Comparison of ENCODE assay signal across 15 cellular contexts in the genomic region with DNA sequence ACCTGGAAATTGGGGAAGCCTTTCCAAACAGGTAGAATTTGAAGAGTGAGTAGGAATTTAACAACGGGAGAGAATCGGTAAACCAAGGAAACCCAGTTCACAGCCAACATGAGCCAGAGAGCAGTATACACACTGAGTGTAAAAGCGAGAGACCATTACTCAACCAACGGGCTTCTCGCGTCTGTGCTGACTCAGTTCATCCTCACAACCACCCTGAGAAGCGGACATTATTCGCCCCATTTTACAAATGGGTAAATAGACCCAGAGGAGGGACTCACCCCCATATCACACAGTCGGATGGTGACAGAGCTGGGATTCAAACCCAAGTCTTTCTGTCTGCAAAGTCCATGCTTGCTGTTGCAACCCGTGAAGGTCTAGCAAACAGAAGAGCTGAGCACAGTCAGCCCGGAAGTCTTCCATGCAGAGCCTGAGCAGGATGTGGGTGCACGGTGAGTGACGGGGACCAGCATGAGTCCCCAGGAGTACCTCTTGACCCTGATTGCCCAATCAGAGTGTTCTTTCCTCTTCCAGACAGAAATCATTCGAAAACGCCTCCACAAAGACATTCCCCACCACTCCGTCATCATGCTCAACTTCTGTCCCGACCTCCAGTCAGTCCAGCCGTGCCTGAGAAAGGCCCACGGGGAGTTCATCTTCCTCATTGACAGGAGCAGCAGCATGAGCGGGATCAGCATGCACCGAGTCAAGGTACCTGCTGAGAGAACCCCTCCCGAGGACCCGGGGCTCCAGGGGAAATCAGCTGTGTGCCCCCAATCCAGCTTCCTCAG. TPM values are rescaled to one million over a fixed set of nuclear protein-coding genes. Genes with fewer than 3 reads are reported as not detected.
DNase-seq lines count a peak whose midpoint lies in the region; ATAC-seq and TF ChIP-seq lines count a peak whose summit lies in the region.
"Had no signal": no experiment of that assay in that cellular context is flagged by ENCODE, and none has a peak within 500 bp of the region (broad histone marks: within the 10 kb centered on the region; RNA-seq: fewer than 3 reads in every experiment).

No MANE protein-coding gene starts in this region.

- H3K36me3 Mint-ChIP-seq in brain: no peaks in the 10 kb centered on the region
- H3K36me3 Mint-ChIP-seq: stimulated activated naive B cell treated with anti-CD40 and anti-IgM and Interleukin-4, amounts not matched to agents 10 μg/mL and 1 μg/mL and 100 μg/mL, for 72 hours had no signal

- H3K27me3 Mint-ChIP-seq in brain: peaks cover 3% of the 10 kb centered on the region

- ATAC-seq in right cardiac atrium (no peak), omental fat pad (ENCODE audit: low FRiP score) (no peak)
- ATAC-seq: left cardiac atrium had no signal

- H3K27ac Mint-ChIP-seq in brain: peak overlapping the region in 4 of 5 experiments; percentile 5 to 91 (median 72)
- H3K27ac Mint-ChIP-seq: stimulated activated naive B cell treated with anti-CD40 and anti-IgM and Interleukin-4, amounts not matched to agents 10 μg/mL and 1 μg/mL and 100 μg/mL, for 72 hours had no signal

- H3K27ac ChIP-seq in suprapubic skin (no peak overlapping the region), hepatocyte (no peak overlapping the region), right cardiac atrium (ENCODE audit: low read length) (no peak overlapping the region)
- H3K27ac ChIP-seq: esophagus muscularis mucosa had no signal

- intact Hi-C loops in right cardiac atrium (cut with DNase I): no loop called here

- 89% methylated on average over 23 of the region's 23 CpGs for WGBS in suprapubic skin
- WGBS in hepatocyte (ENCODE audit: low lambda C conversion rate, missing lambda C conversion rate): 86% methylated on average over 23 of the region's 23 CpGs
- 87% methylated on average over 23 of the region's 23 CpGs for WGBS in right cardiac atrium

- no peak overlapping the region for H3K4me3 ChIP-seq in suprapubic skin
- no peak overlapping the region for H3K4me3 ChIP-seq in hepatocyte
- H3K4me3 ChIP-seq in right cardiac atrium (ENCODE audit: low read length): no peak overlapping the region
- H3K4me3 ChIP-seq: esophagus muscularis mucosa, HAP-1 had no signal

- peaks cover 26% of the 10 kb centered on the region for H3K27me3 ChIP-seq in suprapubic skin
- H3K27me3 ChIP-seq in hepatocyte: peaks cover 24% of the 10 kb centered on the region
- no peaks in the 10 kb centered on the region for H3K27me3 ChIP-seq in right cardiac atrium (ENCODE audit: control insufficient read depth, insufficient read depth)

- no peaks in the 10 kb centered on the region for H3K79me2 ChIP-seq in hepatocyte

- H3K36me3 ChIP-seq in suprapubic skin (no peaks in the 10 kb centered on the region), hepatocyte (replicated peaks; ENCODE audit: insufficient read depth, low read depth) (no peaks in the 10 kb centered on the region)
- H3K36me3 ChIP-seq: esophagus muscularis mucosa, HAP-1 had no signal

- H3K9me3 ChIP-seq in suprapubic skin (no peaks in the 10 kb centered on the region), hepatocyte (ENCODE audit: low read depth) (no peaks in the 10 kb centered on the region), right cardiac atrium (ENCODE audit: control insufficient read depth, low read length) (no peaks in the 10 kb centered on the region)
- H3K9me3 ChIP-seq: esophagus muscularis mucosa, HAP-1 had no signal

- H3K4me1 Mint-ChIP-seq in brain: peaks cover 72% of the 10 kb centered on the region

- no peak for TF ChIP-seq POLR2A in suprapubic skin (IDR thresholded peaks at IDR 0.05)

- peaks cover 16% of the 10 kb centered on the region for H3K4me1 ChIP-seq in suprapubic skin
- no peaks in the 10 kb centered on the region for H3K4me1 ChIP-seq in hepatocyte (ENCODE audit: insufficient read depth)
- H3K4me1 ChIP-seq in right cardiac atrium (ENCODE audit: control insufficient read depth, insufficient read depth, low read length): peaks cover 2% of the 10 kb centered on the region
- H3K4me1 ChIP-seq: HAP-1 had no signal

- no peak for TF ChIP-seq EP300 in suprapubic skin (IDR thresholded peaks at IDR 0.05)

- H3K4me2 ChIP-seq in hepatocyte: no peak overlapping the region

- H3K9me3 Mint-ChIP-seq in brain: peaks cover 0 to 4% (median 0%) of the 10 kb centered on the region in 5 experiments
- H3K9me3 Mint-ChIP-seq: stimulated activated naive B cell treated with anti-CD40 and anti-IgM and Interleukin-4, amounts not matched to agents 10 μg/mL and 1 μg/mL and 100 μg/mL, for 72 hours had no signal

- H3K9me2 ChIP-seq in hepatocyte (replicated peaks; ENCODE audit: insufficient read depth): no peaks in the 10 kb centered on the region

- DNase-seq in HCEC 1CT: peak; percentile 79
- peak; percentile 63 for DNase-seq in activated CD4-positive, alpha-beta T cell treated with anti-CD3 and anti-CD28 coated beads for 48 hours
- DNase-seq in stimulated activated CD4-positive, alpha-beta T cell treated with anti-CD3 and anti-CD28 coated beads, Interleukin-1b, Interleukin-23, amount 100 ng/mL, for 48 hours: peak; percentile 53
- DNase-seq in suprapubic skin (ENCODE audit: low spot score in 2 of 2): no peak
- DNase-seq in hepatocyte (ENCODE audit: low spot score): no peak
- DNase-seq in right cardiac atrium: no peak
- no peak for DNase-seq in omental fat pad (ENCODE audit: low spot score)
- DNase-seq: activated gamma-delta T cell; left cardiac atrium; NCI-H1694; Right ventricle myocardium superior; stimulated activated naive B cell treated with anti-CD40 and anti-IgM and Interleukin-4, amounts not matched to agents 10 μg/mL and 1 μg/mL and 100 μg/mL, for 72 hours had no signal

- H2AFZ ChIP-seq in hepatocyte: no peak overlapping the region

- H4K20me1 ChIP-seq in hepatocyte (ENCODE audit: insufficient read depth, poor library complexity, severe bottlenecking): no peaks in the 10 kb centered on the region

- no peak overlapping the region for H3K4me3 Mint-ChIP-seq in brain
- H3K4me3 Mint-ChIP-seq: stimulated activated naive B cell treated with anti-CD40 and anti-IgM and Interleukin-4, amounts not matched to agents 10 μg/mL and 1 μg/mL and 100 μg/mL, for 72 hours had no signal

- TF ChIP-seq CTCF in brain (conservative IDR thresholded peaks at IDR 0.05) (no peak), suprapubic skin (IDR thresholded peaks at IDR 0.05) (no peak), hepatocyte (IDR thresholded peaks at IDR 0.05; ENCODE audit: poor library complexity) (no peak), omental fat pad (IDR thresholded peaks at IDR 0.05) (no peak)

RNA-seq across cellular contexts. Expression of a gene that starts 32.3 kb away (rescaled TPM):
- polyA plus RNA-seq in brain (ENCODE audit: insufficient read depth, low read depth, low replicate concordance) (0.14 TPM), hepatocyte (0.35 and 1.1 TPM in 2 replicates), right cardiac atrium (0.18 TPM)
- total RNA-seq in suprapubic skin (under 1 TPM in 1 of 4 donors, not detected in 3; 0.16 TPM), hepatocyte (0.24 and 0.33 TPM in 2 replicates), right cardiac atrium (under 1 TPM; 0.18 to 0.51 (median 0.25) TPM), omental fat pad (not detected)

Comparison
In these comparisons a context has a peak if more than half of its experiments do, and no peak if none do; other contexts are left out.
1. DNase-seq: peak in HCEC 1CT (single experiment), activated CD4-positive, alpha-beta T cell treated with anti-CD3 and anti-CD28 coated beads for 48 hours (single experiment) and stimulated activated CD4-positive, alpha-beta T cell treated with anti-CD3 and anti-CD28 coated beads, Interleukin-1b, Interleukin-23, amount 100 ng/mL, for 48 hours (single experiment); none in suprapubic skin (0 of 2), hepatocyte (single experiment), right cardiac atrium (0 of 3) and omental fat pad (single experiment).